ENCODE assay signal across 19 cellular contexts in the genomic region with DNA sequence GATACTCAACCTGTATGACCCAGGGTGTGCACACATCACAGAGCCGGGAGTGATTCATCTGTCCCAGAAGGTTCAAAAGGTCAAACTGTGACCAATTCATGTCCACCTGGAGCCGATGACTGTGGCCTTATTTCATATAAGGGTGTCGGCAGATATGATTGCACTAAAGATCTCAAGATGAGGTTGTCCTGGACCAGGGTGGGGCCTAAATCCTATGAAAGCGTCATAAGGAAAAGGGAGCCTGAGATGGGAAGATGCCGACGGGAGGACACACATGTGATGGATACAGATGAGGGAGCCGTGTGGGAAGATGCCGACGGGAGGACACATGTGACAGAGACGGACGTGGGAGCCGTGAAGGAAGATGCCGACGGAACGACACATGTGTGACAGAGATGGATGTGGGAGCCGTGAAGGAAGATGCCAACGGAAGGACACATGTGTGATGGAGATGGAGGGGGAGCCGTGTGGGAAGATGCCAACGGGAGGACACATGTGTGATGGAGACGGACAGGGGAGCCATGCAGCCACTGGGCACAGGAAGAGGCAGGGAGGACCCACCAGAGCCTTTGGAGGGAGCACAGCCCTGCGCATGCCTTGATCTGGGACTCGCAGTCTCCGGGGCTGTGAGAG. TPM values are rescaled to one million over a fixed set of nuclear protein-coding genes. Genes with fewer than 3 reads are reported as not detected.
DNase-seq lines count a peak whose midpoint lies in the region; ATAC-seq and TF ChIP-seq lines count a peak whose summit lies in the region.
"Had no signal": no experiment of that assay in that cellular context is flagged by ENCODE, and none has a peak within 500 bp of the region (broad histone marks: within the 10 kb centered on the region; RNA-seq: fewer than 3 reads in every experiment).

No MANE protein-coding gene starts in this region.

- H3K9me2 ChIP-seq in PC-9 (ENCODE audit: insufficient read depth): no peaks in the 10 kb centered on the region

- peaks cover 3% of the 10 kb centered on the region for H3K27me3 Mint-ChIP-seq in activated CD8-positive, alpha-beta T cell treated with anti-CD3 and anti-CD28 coated beads, Interleukin-2, amount 10 ng/mL, durations not matched to agents 7 days and 5 days (ENCODE audit: low read depth)

- H3K27me3 ChIP-seq in PC-9 (ENCODE audit: insufficient read depth, low read depth) (no peaks in the 10 kb centered on the region), mesenchymal stem cell (ENCODE audit: control insufficient read depth in 1 of 2, insufficient read depth in 1 of 2, low read length in 2 of 2) (no peaks in the 10 kb centered on the region), prostate gland (replicated peaks; ENCODE audit: insufficient read depth) (no peaks in the 10 kb centered on the region)
- H3K27me3 ChIP-seq: BLaER1 had no signal

- H2BK5ac ChIP-seq in mesenchymal stem cell (ENCODE audit: low read depth, low read length, poor library complexity, severe bottlenecking): no peak overlapping the region

- peak overlapping the region; percentile 67 for H3K9ac ChIP-seq in mesenchymal stem cell (ENCODE audit: low read length)
- H3K9ac ChIP-seq: BLaER1 had no signal

- H3K9me3 ChIP-seq in PC-9 (ENCODE audit: insufficient read depth, low read depth): no peaks in the 10 kb centered on the region
- no peaks in the 10 kb centered on the region for H3K9me3 ChIP-seq in mesenchymal stem cell (ENCODE audit: control insufficient read depth, low read length)
- H3K9me3 ChIP-seq in prostate gland: no peaks in the 10 kb centered on the region
- H3K9me3 ChIP-seq: BLaER1 had no signal

- peak overlapping the region in 1 of 2 experiments; percentile 12 for H3K14ac ChIP-seq in mesenchymal stem cell (ENCODE audit: low read length in 2 of 2)

- no peaks in the 10 kb centered on the region for H3K4me1 Mint-ChIP-seq in activated CD8-positive, alpha-beta T cell treated with anti-CD3 and anti-CD28 coated beads, Interleukin-2, amount 10 ng/mL, durations not matched to agents 7 days and 5 days (ENCODE audit: low read depth)
- H3K4me1 Mint-ChIP-seq: GM23338 had no signal

- H4K91ac ChIP-seq in mesenchymal stem cell (ENCODE audit: low read length): no peak overlapping the region

- BruUV-seq in PC-9 (replicated peaks; lab: Mats Ljungman, UMichigan): no TSS peak

- no peaks in the 10 kb centered on the region for H3K79me1 ChIP-seq in mesenchymal stem cell (replicated peaks; ENCODE audit: low read length, poor library complexity, severe bottlenecking)

- no peak overlapping the region for H2BK15ac ChIP-seq in mesenchymal stem cell (ENCODE audit: low read depth, poor library complexity, severe bottlenecking)

- no peaks in the 10 kb centered on the region for H4K20me1 ChIP-seq in PC-9 (ENCODE audit: insufficient read depth)
- H4K20me1 ChIP-seq: BLaER1 had no signal

- no peak for TF ChIP-seq POLR2A in prostate gland (IDR thresholded peaks at IDR 0.05)

- H3K4me1 ChIP-seq in PC-9 (replicated peaks; ENCODE audit: insufficient read depth): peaks cover 32% of the 10 kb centered on the region
- peaks cover 40% of the 10 kb centered on the region for H3K4me1 ChIP-seq in mesenchymal stem cell (ENCODE audit: control insufficient read depth, insufficient read depth, low read depth, low read length)
- no peaks in the 10 kb centered on the region for H3K4me1 ChIP-seq in prostate gland (replicated peaks)

- 97% methylated on average over 23 of the region's 23 CpGs for WGBS in mesenchymal stem cell
- 92% methylated on average over 23 of the region's 23 CpGs for WGBS in prostate gland

- H3K36me3 Mint-ChIP-seq in activated CD8-positive, alpha-beta T cell treated with anti-CD3 and anti-CD28 coated beads, Interleukin-2, amount 10 ng/mL, durations not matched to agents 7 days and 5 days (ENCODE audit: low read depth): no peaks in the 10 kb centered on the region
- H3K36me3 Mint-ChIP-seq: CD8-positive, alpha-beta T cell had no signal

- no peak overlapping the region for H3K27ac Mint-ChIP-seq in activated CD8-positive, alpha-beta T cell treated with anti-CD3 and anti-CD28 coated beads, Interleukin-2, amount 10 ng/mL, durations not matched to agents 7 days and 5 days
- H3K27ac Mint-ChIP-seq: CD8-positive, alpha-beta T cell had no signal

- peaks cover 44% of the 10 kb centered on the region for H3F3A ChIP-seq in PC-9 (ENCODE audit: insufficient read depth, low read depth)

- intact Hi-C loops in PC-9 (cut with micrococcal nuclease; ENCODE audit: unreplicated experiment) (loop anchor here (5.0 kb wide), 3 partner anchors 142 to 467 kb away; a partner anchor contains a TSS), prostate gland (cut with DNase I) (no loop called here)

- POLR2A ChIA-PET in PC-9 (lab: Charles Lee; ENCODE audit: unreplicated experiment): no interaction called here
- POLR2A ChIA-PET in activated CD8-positive, alpha-beta T cell treated with anti-CD3 and anti-CD28 coated beads, Interleukin-2, amount 10 ng/mL, durations not matched to agents 7 days and 5 days (lab: Charles Lee): no interaction called here

- H3K27ac ChIP-seq in PC-9 (peak overlapping the region; percentile 99), mesenchymal stem cell (ENCODE audit: low read length, poor library complexity, severe bottlenecking) (no peak overlapping the region), prostate gland (no peak overlapping the region)
- H3K27ac ChIP-seq: BLaER1 had no signal

- CTCF ChIA-PET in PC-9 (lab: Charles Lee): no interaction called here
- CTCF ChIA-PET in activated CD8-positive, alpha-beta T cell treated with anti-CD3 and anti-CD28 coated beads, Interleukin-2, amount 10 ng/mL, durations not matched to agents 7 days and 5 days (lab: Charles Lee): no interaction called here

- H4K8ac ChIP-seq in mesenchymal stem cell (ENCODE audit: low read length): no peak overlapping the region

- no peaks in the 10 kb centered on the region for H3K36me3 ChIP-seq in PC-9 (ENCODE audit: low read depth)
- no peaks in the 10 kb centered on the region for H3K36me3 ChIP-seq in mesenchymal stem cell (ENCODE audit: control insufficient read depth in 1 of 2, insufficient read depth in 2 of 2, low read depth in 1 of 2, low read length in 2 of 2)
- H3K36me3 ChIP-seq in prostate gland: no peaks in the 10 kb centered on the region
- H3K36me3 ChIP-seq: BLaER1 had no signal

- no peak overlapping the region for H2BK120ac ChIP-seq in mesenchymal stem cell (ENCODE audit: low read depth, low read length)

- H3K18ac ChIP-seq in mesenchymal stem cell (ENCODE audit: low read depth in 1 of 2, low read length in 2 of 2): peak overlapping the region in 1 of 2 experiments; percentile 30

- TF ChIP-seq CTCF in PC-9 (conservative IDR thresholded peaks at IDR 0.05) (no peak), prostate gland (IDR thresholded peaks at IDR 0.05) (no peak)

- H3K23ac ChIP-seq in mesenchymal stem cell (ENCODE audit: low read length in 2 of 2): no peak overlapping the region

- H3K4me3 Mint-ChIP-seq in activated CD8-positive, alpha-beta T cell treated with anti-CD3 and anti-CD28 coated beads, Interleukin-2, amount 10 ng/mL, durations not matched to agents 7 days and 5 days: no peak overlapping the region
- H3K4me3 Mint-ChIP-seq: CD8-positive, alpha-beta T cell; GM23338 had no signal

- no peak for ATAC-seq in activated CD8-positive, alpha-beta T cell treated with anti-CD3 and anti-CD28 coated beads, Interleukin-2, amount 10 ng/mL, durations not matched to agents 7 days and 5 days
- ATAC-seq: CD8-positive, alpha-beta T cell; GM23338 had no signal

- peak overlapping the region; percentile 11 for H2AK5ac ChIP-seq in mesenchymal stem cell (ENCODE audit: low read length, severe bottlenecking)

- H3K4ac ChIP-seq in mesenchymal stem cell (ENCODE audit: low read depth in 1 of 2, low read length in 2 of 2): no peak overlapping the region

- H2AFZ ChIP-seq in PC-9 (no peak overlapping the region), mesenchymal stem cell (ENCODE audit: low read depth, low read length) (no peak overlapping the region)
- H2AFZ ChIP-seq: GM23338 had no signal

- H3K9me3 Mint-ChIP-seq in activated CD8-positive, alpha-beta T cell treated with anti-CD3 and anti-CD28 coated beads, Interleukin-2, amount 10 ng/mL, durations not matched to agents 7 days and 5 days (ENCODE audit: insufficient read depth): no peaks in the 10 kb centered on the region
- H3K9me3 Mint-ChIP-seq: CD8-positive, alpha-beta T cell had no signal

- DNase-seq in A172 (ENCODE audit: low spot score) (peak; percentile 58), EH (ENCODE audit: low read depth) (peak; percentile 12), PC-9 (peak; percentile 33 to 74), mesenchymal stem cell (no peak), activated gamma-delta T cell (lab: John Stamatoyannopoulos, UW) (no peak), NCI-H1930 (lab: John Stamatoyannopoulos, UW) (no peak), prostate gland (ENCODE audit: low spot score) (no peak)
- no peak for DNase-seq in activated CD8-positive, alpha-beta T cell treated with anti-CD3 and anti-CD28 coated beads, Interleukin-2, amount 10 ng/mL, durations not matched to agents 7 days and 5 days
- DNase-seq: DMS79; NCI-H1048; NCI-H146; NCI-H2081 treated with DMSO at 0.1 percent for 48 hours; NCI-H446 treated with DMSO at 0.1 percent for 48 hours; NCI-H69; NK-92 treated with Interleukin-12 subunit alpha and Interleukin-12 subunit beta, amount 100 ng/mL, for 24 hours had no signal

- no peaks in the 10 kb centered on the region for H3K79me2 ChIP-seq in PC-9 (ENCODE audit: low read depth)

- peak overlapping the region in 1 of 2 experiments; percentile 76 for H2BK12ac ChIP-seq in mesenchymal stem cell (ENCODE audit: low read length in 2 of 2)

- H3K4me3 ChIP-seq in PC-9: no peak overlapping the region
- H3K4me3 ChIP-seq in mesenchymal stem cell (ENCODE audit: insufficient read depth in 1 of 2, low read depth in 1 of 2, low read length in 2 of 2): no peak overlapping the region
- no peak overlapping the region for H3K4me3 ChIP-seq in prostate gland
- H3K4me3 ChIP-seq: BLaER1, GM23338 had no signal

- H3K4me2 ChIP-seq in PC-9: peak overlapping the region; percentile 86
- H3K4me2 ChIP-seq in mesenchymal stem cell (ENCODE audit: low read length, poor library complexity, severe bottlenecking): no peak overlapping the region
- H3K4me2 ChIP-seq: GM23338 had no signal

RNA-seq across cellular contexts. Expression of a gene that starts 48.1 kb away (rescaled TPM):
- 0.55 and 0.91 TPM in 2 replicates for total RNA-seq in A172 (2014; rRNA removed; shearing (Covaris generic))
- total RNA-seq in PC-9 (2021) (9.8 and 16.1 TPM in 2 replicates), prostate gland (1 to 10 TPM; 3.6 to 4.4 TPM)
- 11.1 TPM for polyA plus RNA-seq in mesenchymal stem cell (2013, experiment 1 of 2)
- 10.4 TPM for polyA plus RNA-seq in mesenchymal stem cell (2013, experiment 2 of 2)
- under 1 TPM; 0.66 to 0.83 TPM for total RNA-seq in activated CD8-positive, alpha-beta T cell treated with anti-CD3 and anti-CD28 coated beads, Interleukin-2, amount 10 ng/mL, durations not matched to agents 7 days and 5 days
- total RNA-seq: MCF 10A had no signal

Comparison
In these comparisons a context has a peak if more than half of its experiments do, and no peak if none do; other contexts are left out.
1. DNase-seq: peak in A172 (single experiment), EH (single experiment) and PC-9 (2 of 2); none in mesenchymal stem cell (single experiment), activated CD8-positive, alpha-beta T cell treated with anti-CD3 and anti-CD28 coated beads, Interleukin-2, amount 10 ng/mL, durations not matched to agents 7 days and 5 days (single experiment), activated gamma-delta T cell (single experiment), NCI-H1930 (0 of 2) and prostate gland (single experiment).